Comparison of ENCODE assay signal across 8 cellular contexts in the genomic region with DNA sequence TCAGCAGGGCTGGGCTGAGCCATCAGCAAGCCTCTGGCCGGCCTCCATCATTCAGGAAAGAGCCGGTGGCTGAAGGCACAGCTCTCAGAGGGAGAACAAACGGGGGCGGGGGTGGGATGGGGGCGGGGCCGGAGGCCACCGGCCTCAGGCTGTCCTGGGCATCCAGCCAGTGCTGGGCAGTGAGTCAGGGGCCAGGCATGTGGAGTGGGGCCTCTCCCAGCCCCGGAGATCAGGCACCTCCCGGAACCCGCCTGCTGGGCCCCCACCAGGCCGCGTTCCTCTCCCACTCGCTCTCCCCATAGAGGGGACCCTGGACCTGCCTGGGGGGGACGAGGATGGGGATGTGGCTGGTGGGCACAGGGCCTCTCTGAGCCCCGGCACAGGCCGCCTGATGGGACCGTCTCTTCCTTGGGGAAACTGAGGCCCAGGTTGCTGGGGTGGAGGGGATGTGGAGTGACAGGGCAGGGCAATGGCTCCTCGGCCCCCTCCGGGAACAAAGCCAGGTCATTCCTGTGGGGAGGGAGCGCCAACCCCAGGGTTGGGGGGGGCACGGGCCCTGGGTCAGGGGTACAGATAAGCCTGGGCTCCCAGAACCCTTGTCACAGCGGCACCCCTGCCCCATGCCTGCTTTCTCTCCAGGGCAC. TPM values are rescaled to one million over a fixed set of nuclear protein-coding genes. Genes with fewer than 3 reads are reported as not detected.
A peak's percentile ranks its signal among the peaks of the same experiment; 100 is the strongest.
DNase-seq lines count a peak whose midpoint lies in the region; ATAC-seq and TF ChIP-seq lines count a peak whose summit lies in the region.

No MANE protein-coding gene starts in this region.

- peak overlapping the region; percentile 54 for H3K9ac ChIP-seq in mammary epithelial cell (ENCODE audit: insufficient read depth, low read length)

- H3K79me2 ChIP-seq in mammary epithelial cell (ENCODE audit: insufficient read depth, low read length) = no peaks in the 10 kb centered on the region

- CTCF ChIA-PET in mammary epithelial cell (lab: Charles Lee; ENCODE audit: low non-redundant PET) = no interaction called here

- H3K27ac ChIP-seq in mammary epithelial cell (ENCODE audit: insufficient read depth, low read depth, low read length) (peak overlapping the region; percentile 73), WERI-Rb-1 (no peak overlapping the region)

- DNase-seq in AG09319 (ENCODE audit: extremely low read depth, low read depth) (peak; percentile 90), LHCN-M2 (ENCODE audit: low read depth) (peak; percentile 95), mammary epithelial cell (peak; percentile 88), islet precursor cell (peak; percentile 99), WERI-Rb-1 (no peak), superior temporal gyrus (ENCODE audit: extremely low spot score) (no peak)
- DNase-seq in stimulated activated naive CD8-positive, alpha-beta T cell treated with anti-CD3 and anti-CD28 coated beads, Interleukin-15, Interleukin-2, amounts not matched to agents 100 U/mL and 50 U/mL, for 24 hours = no peak

- TF ChIP-seq CTCF in AG09319 (IDR thresholded peaks at IDR 0.05; ENCODE audit: low read depth, low read length) = no peak
- TF ChIP-seq CTCF in mammary epithelial cell (conservative IDR thresholded peaks at IDR 0.05 in 1 of 2, IDR thresholded peaks at IDR 0.05 in 1 of 2; ENCODE audit: extremely low read depth in 1 of 2, insufficient read depth in 1 of 2, low read depth in 1 of 2, low read length in 2 of 2) = no peak
- no peak for TF ChIP-seq CTCF in WERI-Rb-1 (IDR thresholded peaks at IDR 0.05; ENCODE audit: low read depth, low read length)

- H3K36me3 ChIP-seq in mammary epithelial cell (ENCODE audit: insufficient read depth, low read length) (peaks cover 3% of the 10 kb centered on the region), WERI-Rb-1 (peaks cover 31% of the 10 kb centered on the region)

- BruUV-seq in mammary epithelial cell (replicated peaks; lab: Mats Ljungman, UMichigan) = no TSS peak

- H3K9me3 ChIP-seq in mammary epithelial cell (replicated peaks; ENCODE audit: insufficient read depth, low read length) (no peaks in the 10 kb centered on the region), WERI-Rb-1 (ENCODE audit: severe bottlenecking) (no peaks in the 10 kb centered on the region)

- H2AFZ ChIP-seq in mammary epithelial cell (ENCODE audit: low read depth, low read length) = peak overlapping the region; percentile 66

- H3K27me3 ChIP-seq in mammary epithelial cell (ENCODE audit: insufficient read depth, low read length) = no peaks in the 10 kb centered on the region
- H3K27me3 ChIP-seq in WERI-Rb-1 (ENCODE audit: insufficient read depth, low read depth, severe bottlenecking) = no peaks in the 10 kb centered on the region

- H3K4me2 ChIP-seq in mammary epithelial cell (ENCODE audit: insufficient read depth, low read depth, low read length) = peak overlapping the region; percentile 89

- peak; percentile 7 for ATAC-seq in stimulated activated naive CD8-positive, alpha-beta T cell treated with anti-CD3 and anti-CD28 coated beads, Interleukin-15, Interleukin-2, amounts not matched to agents 100 U/mL and 50 U/mL, for 24 hours
- ATAC-seq in GM18498 (IDR thresholded peaks at IDR 0.05; ENCODE audit: unreplicated experiment) = no peak

- dilution Hi-C loops in mammary epithelial cell (cut with HindIII; ENCODE audit: low sequenced_read_pairs) = no loop called here

- peaks cover 34% of the 10 kb centered on the region for H3K4me1 ChIP-seq in mammary epithelial cell (ENCODE audit: insufficient read depth, low read length)

- no peaks in the 10 kb centered on the region for H4K20me1 ChIP-seq in mammary epithelial cell (ENCODE audit: insufficient read depth, low read length)

- intact Hi-C loops in mammary epithelial cell (cut with micrococcal nuclease) = loop anchor here (1.0 to 2.0 kb wide), 3 partner anchors 14 to 54 kb away; a partner anchor contains a TSS

- WGBS in mammary epithelial cell (ENCODE audit: low coverage, missing lambda C conversion rate) = 13% methylated on average over 6 of the region's 22 CpGs

- in situ Hi-C loops in mammary epithelial cell (cut with MboI; ENCODE audit: low sequenced_read_pairs in 2 of 2) = loop anchor here in 1 of 2 donors (25.0 kb wide), 1 partner anchor 345 kb away; a partner anchor contains a TSS

- H3K4me3 ChIP-seq in mammary epithelial cell (replicated peaks in 1 of 3; ENCODE audit: insufficient read depth in 1 of 3, low read depth in 2 of 3, low read length in 3 of 3) (peak overlapping the region in 2 of 3 experiments; percentile 4 to 18), WERI-Rb-1 (ENCODE audit: low read depth, low read length) (no peak overlapping the region)

RNA-seq across cellular contexts. Expression of a gene that starts 12.9 kb away (rescaled TPM):
- total RNA-seq in LHCN-M2 (2014; rRNA removed) (105 and 142 TPM in 2 replicates), mammary epithelial cell (10 to 100 TPM in 1 of 2 donors, 1 to 10 TPM in 1; 2.2 to 35.4 TPM)
- 35.1 TPM for polyA plus RNA-seq in LHCN-M2 (2012)
- polyA plus RNA-seq in mammary epithelial cell = 24.8 TPM
- 23.2 TPM for polyA minus RNA-seq in mammary epithelial cell

RNA-seq across cellular contexts. Expression of a gene that starts 53.4 kb away (rescaled TPM):
- total RNA-seq in LHCN-M2 (2014; rRNA removed) (48.3 and 64.4 TPM in 2 replicates), mammary epithelial cell (100 to 1,000 TPM; 250 to 288 TPM)
- polyA plus RNA-seq in LHCN-M2 (2012) = 32.2 TPM
- 259 TPM for polyA plus RNA-seq in mammary epithelial cell
- polyA minus RNA-seq in mammary epithelial cell = 470 TPM

RNA-seq across cellular contexts. Expression of a gene that starts 54.7 kb away (rescaled TPM):
- total RNA-seq in LHCN-M2 (2014; rRNA removed) (336 and 345 TPM in 2 replicates), mammary epithelial cell (10 to 100 TPM; 18.2 to 19.4 TPM)
- polyA plus RNA-seq in LHCN-M2 (2012) = 234 TPM
- polyA plus RNA-seq in mammary epithelial cell = 14.7 TPM
- polyA minus RNA-seq in mammary epithelial cell = 34.0 TPM

Comparison
In these comparisons a context has a peak if more than half of its experiments do, and no peak if none do; other contexts are left out.
1. DNase-seq: peak in AG09319 (single experiment), LHCN-M2 (single experiment), mammary epithelial cell (single experiment) and islet precursor cell (single experiment); none in stimulated activated naive CD8-positive, alpha-beta T cell treated with anti-CD3 and anti-CD28 coated beads, Interleukin-15, Interleukin-2, amounts not matched to agents 100 U/mL and 50 U/mL, for 24 hours (single experiment), WERI-Rb-1 (single experiment) and superior temporal gyrus (single experiment).
2. RNA of a gene that starts 54.7 kb away (total RNA-seq): 336 to 345 TPM in LHCN-M2; 18.2 to 19.4 TPM in mammary epithelial cell; every median in the first group is over 10 times any median in the second.